Comparison of ENCODE assay signal across 26 cellular contexts in genomic region chr4:23577398-23577797, GRCh38.
"Had no signal": no experiment of that assay in that cellular context is flagged by ENCODE, and none has a peak within 500 bp of the region (broad histone marks: within the 10 kb centered on the region; RNA-seq: fewer than 3 reads in every experiment).

No MANE protein-coding gene starts in this region.

- H3K27ac ChIP-seq: stomach, suprapubic skin, testis, thoracic aorta, thyroid gland, tibial artery, tibial nerve, upper lobe of left lung, upper lobe of right lung, uterus, vagina had no signal

- H3K9me3 ChIP-seq: suprapubic skin, testis, thoracic aorta, thyroid gland, tibial artery, tibial nerve, transverse colon, upper lobe of left lung, upper lobe of right lung, uterus, vagina had no signal

- ATAC-seq: stimulated activated effector memory CD8-positive, alpha-beta T cell treated with anti-CD3 and anti-CD28 coated beads, Interleukin-12 subunit alpha, Interleukin-12 subunit beta, amount 100 ng/mL, for 72 hours; stimulated activated memory B cell treated with anti-CD40 and anti-IgM and Interleukin-4, amounts not matched to agents 10 μg/mL and 1 μg/mL and 100 μg/mL, for 72 hours; stimulated activated naive B cell treated with anti-CD40 and anti-IgM and Interleukin-4, amounts not matched to agents 10 μg/mL and 1 μg/mL and 100 μg/mL, for 72 hours; stimulated activated naive CD8-positive, alpha-beta T cell treated with anti-CD3 and anti-CD28 coated beads, Interleukin-15, amount 100 ng/mL, for 72 hours; stimulated activated naive CD8-positive, alpha-beta T cell treated with anti-CD3 and anti-CD28 coated beads, Interleukin-15, Interleukin-2, amounts not matched to agents 100 U/mL and 50 U/mL, for 24 hours; upper lobe of right lung had no signal

- H3K4me1 ChIP-seq: stomach, suprapubic skin, testis, thyroid gland, tibial artery, upper lobe of left lung, upper lobe of right lung, uterus, vagina had no signal

- H3K4me3 ChIP-seq: stomach, suprapubic skin, testis, thoracic aorta, thyroid gland, tibial artery, tibial nerve, transverse colon, upper lobe of left lung, upper lobe of right lung, uterus, vagina had no signal

- H3K27me3 ChIP-seq: stomach, suprapubic skin, testis, thyroid gland, tibial artery, tibial nerve, transverse colon, upper lobe of left lung, upper lobe of right lung, uterus, vagina had no signal

- H3K36me3 ChIP-seq: stomach, suprapubic skin, thoracic aorta, thyroid gland, tibial artery, tibial nerve, transverse colon, upper lobe of left lung, upper lobe of right lung, uterus, vagina had no signal

- DNase-seq: stimulated activated CD4-positive, alpha-beta T cell treated with anti-CD3 and anti-CD28 coated beads, Interleukin-2, amount 100 ng/mL, for 48 hours; stimulated activated CD4-positive, alpha-beta T cell treated with anti-CD3 and anti-CD28 coated beads, Interleukin-4, amount 100 ng/mL, for 1 hour; stimulated activated CD4-positive, alpha-beta T cell treated with anti-CD3 and anti-CD28 coated beads, Interleukin-4, amount 100 ng/mL, for 24 hours; stimulated activated CD4-positive, alpha-beta T cell treated with anti-CD3 and anti-CD28 coated beads, Interleukin-4, amount 100 ng/mL, for 4 hours; stimulated activated CD8-positive, alpha-beta memory T cell treated with anti-CD3 and anti-CD28 coated beads, Interleukin-4, amount 100 ng/mL, for 48 hours; stimulated activated naive B cell treated with anti-CD40 and anti-IgM and Interleukin-4, amounts not matched to agents 10 μg/mL and 1 μg/mL and 100 μg/mL, for 72 hours; stimulated activated naive CD4-positive, alpha-beta T cell; stimulated activated naive CD4-positive, alpha-beta T cell treated with Interleukin-2 at 50 U/mL for 16 hours; stimulated activated naive CD8-positive, alpha-beta T cell treated with anti-CD3 and anti-CD28 coated beads, Interleukin-15, amount 100 ng/mL, for 72 hours; stimulated activated naive CD8-positive, alpha-beta T cell treated with anti-CD3 and anti-CD28 coated beads, Interleukin-15, Interleukin-2, amounts not matched to agents 100 U/mL and 50 U/mL, for 24 hours; stomach; substantia nigra; testis; thyroid gland; tibial artery; transverse colon; trophoblast cell; upper lobe of left lung; upper lobe of right lung; uterus had no signal
